8 cellular contexts compared by ENCODE assay signal in genomic region chr3:183116051-183116614, GRCh38. TPM values are rescaled to one million over a fixed set of nuclear protein-coding genes. Genes with fewer than 3 reads are reported as not detected.
A peak's percentile ranks its signal among the peaks of the same experiment; 100 is the strongest.
DNase-seq lines count a peak whose midpoint lies in the region; ATAC-seq and TF ChIP-seq lines count a peak whose summit lies in the region.

No MANE protein-coding gene starts in this region.

- H3K27ac ChIP-seq in ACC112 (ENCODE audit: low read depth, low read length) (no peak overlapping the region), gastrocnemius medialis (no peak overlapping the region)

- intact Hi-C loops in head of caudate nucleus (cut with DNase I) (no loop called here), gastrocnemius medialis (cut with DNase I; ENCODE audit: low total_unique reads) (no loop called here)

- no peaks in the 10 kb centered on the region for H3K4me1 ChIP-seq in ACC112 (ENCODE audit: control insufficient read depth, insufficient read depth, low read length, unreplicated experiment)
- H3K4me1 ChIP-seq in gastrocnemius medialis = peaks cover 0 to 7% of the 10 kb centered on the region in 2 donors

- H3K4me3 ChIP-seq in ACC112 (ENCODE audit: low read depth, low read length) (peak overlapping the region; percentile 24; the same call in 1 of the 2 replicates), gastrocnemius medialis (no peak overlapping the region)

- no peak for TF ChIP-seq CTCF in gastrocnemius medialis (IDR thresholded peaks at IDR 0.05 in 4 of 5, conservative IDR thresholded peaks at IDR 0.05 in 1 of 5)

- no peak overlapping the region for H2AFZ ChIP-seq in ACC112 (ENCODE audit: low read length, unreplicated experiment)

- H3K36me3 ChIP-seq in ACC112 (ENCODE audit: insufficient read depth, low read length) = no peaks in the 10 kb centered on the region
- H3K36me3 ChIP-seq in gastrocnemius medialis = no peaks in the 10 kb centered on the region

- DNase-seq in GM19238 (ENCODE audit: insufficient read length, low spot score) (peak; percentile 80), NCI-H526 (lab: John Stamatoyannopoulos, UW) (peak; percentile 98 to 99), activated T-cell treated with anti-CD3 and anti-CD28 coated beads for 4 hours (peak; percentile 25), head of caudate nucleus (peak; percentile 56 to 90 (median 82)), gastrocnemius medialis (peak; percentile 6 to 39), NOMO-1 (lab: John Stamatoyannopoulos, UW; ENCODE audit: unreplicated experiment in 2 of 2) (no peak)

- H3K27me3 ChIP-seq in ACC112 (ENCODE audit: insufficient read depth, low read length) (peaks cover 40% of the 10 kb centered on the region), gastrocnemius medialis (peaks cover 0 to 4% (median 0%) of the 10 kb centered on the region in 3 donors)

- ATAC-seq in HG03432 (IDR thresholded peaks at IDR 0.05; ENCODE audit: unreplicated experiment) = peak; percentile 92
- no peak for ATAC-seq in gastrocnemius medialis

- H3K79me2 ChIP-seq in ACC112 (ENCODE audit: control insufficient read depth, insufficient read depth, low read length, unreplicated experiment) = no peaks in the 10 kb centered on the region

- TF ChIP-seq POLR2A in gastrocnemius medialis (IDR thresholded peaks at IDR 0.05) = no peak

- no peaks in the 10 kb centered on the region for H3K9me3 ChIP-seq in gastrocnemius medialis

- in situ Hi-C loops in gastrocnemius medialis (cut with MboI; ENCODE audit: low sequenced_read_pairs in 4 of 4) = no loop called here

RNA-seq across cellular contexts. Expression of gene MCCC1, which starts 16.8 kb away (rescaled TPM):
- total RNA-seq in gastrocnemius medialis = 10 to 100 TPM; 11.5 to 24.5 (median 20.6) TPM

RNA-seq across cellular contexts. Expression of gene LAMP3, which starts 46.4 kb away (rescaled TPM):
- total RNA-seq in gastrocnemius medialis = not detected

Comparison
In these comparisons a context has a peak if more than half of its experiments do, and no peak if none do; other contexts are left out.
1. DNase-seq: peak in GM19238 (single experiment), NCI-H526 (2 of 2), activated T-cell treated with anti-CD3 and anti-CD28 coated beads for 4 hours (single experiment), head of caudate nucleus (42 of 42) and gastrocnemius medialis (2 of 2); none in NOMO-1 (0 of 2).